15 cellular contexts compared by ENCODE assay signal in the genomic region with DNA sequence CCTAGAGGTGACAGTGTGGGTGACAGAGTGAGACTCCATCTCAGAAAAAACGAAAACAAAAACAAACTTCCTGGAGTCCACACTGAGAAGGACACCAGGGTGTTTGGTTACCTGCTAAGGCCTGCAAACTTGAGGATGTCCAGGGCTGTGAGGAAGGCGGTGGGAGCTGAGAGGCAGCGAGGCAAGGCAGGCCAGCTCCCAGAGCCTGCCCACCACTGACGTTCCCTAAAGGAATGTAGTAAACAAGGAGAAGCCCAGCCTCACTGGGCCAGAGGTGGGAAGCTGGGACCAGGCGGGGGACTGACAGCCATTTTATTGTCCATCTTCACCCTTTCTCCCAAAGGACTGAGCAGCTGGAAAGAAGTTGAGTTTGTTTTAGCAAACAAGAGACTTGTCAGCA. TPM values are rescaled to one million over a fixed set of nuclear protein-coding genes. Genes with fewer than 3 reads are reported as not detected.
DNase-seq lines count a peak whose midpoint lies in the region; ATAC-seq and TF ChIP-seq lines count a peak whose summit lies in the region.
"Had no signal": no experiment of that assay in that cellular context is flagged by ENCODE, and none has a peak within 500 bp of the region (broad histone marks: within the 10 kb centered on the region; RNA-seq: fewer than 3 reads in every experiment).

No MANE protein-coding gene starts in this region.

- H3K4me1 Mint-ChIP-seq in chondrocyte (ENCODE audit: low read depth), result peaks cover 46% of the 10 kb centered on the region

- intact Hi-C loops in sciatic nerve (cut with DNase I), result no loop called here

- peak; percentile 29 for DNase-seq in EL
- DNase-seq in chondrocyte (ENCODE audit: low spot score), result no peak
- DNase-seq in iris pigment epithelial cell (ENCODE audit: low read depth), result peak; percentile 49
- peak; percentile 56 for DNase-seq in sciatic nerve (ENCODE audit: low spot score)
- DNase-seq in SW480 (ENCODE audit: low spot score), result no peak
- no peak for DNase-seq in C1 segment of cervical spinal cord (lab: John Stamatoyannopoulos, UW)
- no peak for DNase-seq in NCI-H345 treated with DMSO at 0.1 percent for 48 hours (lab: John Stamatoyannopoulos, UW; ENCODE audit: unreplicated experiment)
- no peak for DNase-seq in NCI-H1417 (lab: John Stamatoyannopoulos, UW)
- DNase-seq: ACHN; activated CD4-positive, alpha-beta memory T cell treated with anti-CD3 and anti-CD28 coated beads for 36 hours; anterior cingulate cortex; NCI-H1694 treated with DMSO at 0.1 percent for 48 hours; NCI-H510A treated with DMSO at 0.1 percent for 48 hours; occipital lobe had no signal

- H3K9me3 Mint-ChIP-seq in chondrocyte (ENCODE audit: low read depth), result no peaks in the 10 kb centered on the region
- H3K9me3 Mint-ChIP-seq: activated CD4-positive, alpha-beta memory T cell treated with anti-CD3 and anti-CD28 coated beads for 36 hours; activated T-helper 1 cell treated with anti-CD3 and anti-CD28 coated beads, Interleukin-12 subunit alpha, Interleukin-12 subunit beta, Interleukin-2, Interleukin-4 antibody, amounts not matched to agents 30 ng/mL and 10 ng/mL and 1 ng/mL, durations not matched to agents 14 hours and 24 hours and 36 hours had no signal

- TF ChIP-seq CTCF in chondrocyte (IDR thresholded peaks at IDR 0.05), result no peak

- peaks cover 14% of the 10 kb centered on the region for H3K36me3 Mint-ChIP-seq in chondrocyte (ENCODE audit: low read depth)
- H3K36me3 Mint-ChIP-seq: activated CD4-positive, alpha-beta memory T cell treated with anti-CD3 and anti-CD28 coated beads for 36 hours had no signal

- peak overlapping the region; percentile 54 for H3K27ac Mint-ChIP-seq in chondrocyte (ENCODE audit: unreplicated experiment)
- H3K27ac Mint-ChIP-seq: activated CD4-positive, alpha-beta memory T cell treated with anti-CD3 and anti-CD28 coated beads for 36 hours; activated T-helper 1 cell treated with anti-CD3 and anti-CD28 coated beads, Interleukin-12 subunit alpha, Interleukin-12 subunit beta, Interleukin-2, Interleukin-4 antibody, amounts not matched to agents 30 ng/mL and 10 ng/mL and 1 ng/mL, durations not matched to agents 14 hours and 24 hours and 36 hours had no signal

- no peaks in the 10 kb centered on the region for H3K27me3 Mint-ChIP-seq in chondrocyte (ENCODE audit: low read depth)

- no peak overlapping the region for H3K4me3 Mint-ChIP-seq in chondrocyte (ENCODE audit: unreplicated experiment)
- H3K4me3 Mint-ChIP-seq: activated CD4-positive, alpha-beta memory T cell treated with anti-CD3 and anti-CD28 coated beads for 36 hours; activated T-helper 1 cell treated with anti-CD3 and anti-CD28 coated beads, Interleukin-12 subunit alpha, Interleukin-12 subunit beta, Interleukin-2, Interleukin-4 antibody, amounts not matched to agents 30 ng/mL and 10 ng/mL and 1 ng/mL, durations not matched to agents 14 hours and 24 hours and 36 hours had no signal

- ATAC-seq in sciatic nerve, result peak; percentile 44

RNA-seq across cellular contexts. Expression of gene SHISA4, which starts 24.1 kb away (rescaled TPM):
- 29.7 to 39.1 TPM (median 37.7 TPM) in 3 replicates for total RNA-seq in chondrocyte
- total RNA-seq in sciatic nerve, result 37.7 TPM

RNA-seq across cellular contexts. Expression of gene LMOD1, which starts 33.5 kb away (rescaled TPM):
- total RNA-seq in chondrocyte, result 17.7 to 83.6 TPM (median 80.5 TPM) in 3 replicates
- 41.6 TPM for total RNA-seq in sciatic nerve
- total RNA-seq: activated CD4-positive, alpha-beta memory T cell treated with anti-CD3 and anti-CD28 coated beads for 36 hours; activated T-helper 1 cell treated with anti-CD3 and anti-CD28 coated beads, Interleukin-12 subunit alpha, Interleukin-12 subunit beta, Interleukin-2, Interleukin-4 antibody, amounts not matched to agents 30 ng/mL and 10 ng/mL and 1 ng/mL, durations not matched to agents 14 hours and 24 hours and 36 hours had no signal

RNA-seq across cellular contexts. Expression of gene TIMM17A, which starts 42.5 kb away (rescaled TPM):
- total RNA-seq in chondrocyte (62.5 to 69.6 TPM (median 68.5 TPM) in 3 replicates), sciatic nerve (28.7 TPM)

Comparison
In these comparisons a context has a peak if more than half of its experiments do, and no peak if none do; other contexts are left out.
1. DNase-seq: peak in EL (single experiment), iris pigment epithelial cell (single experiment) and sciatic nerve (single experiment); none in chondrocyte (single experiment), SW480 (single experiment), C1 segment of cervical spinal cord (0 of 14), NCI-H345 treated with DMSO at 0.1 percent for 48 hours (single experiment) and NCI-H1417 (0 of 3).